ENCODE assay signal across 8 cellular contexts in the genomic region with DNA sequence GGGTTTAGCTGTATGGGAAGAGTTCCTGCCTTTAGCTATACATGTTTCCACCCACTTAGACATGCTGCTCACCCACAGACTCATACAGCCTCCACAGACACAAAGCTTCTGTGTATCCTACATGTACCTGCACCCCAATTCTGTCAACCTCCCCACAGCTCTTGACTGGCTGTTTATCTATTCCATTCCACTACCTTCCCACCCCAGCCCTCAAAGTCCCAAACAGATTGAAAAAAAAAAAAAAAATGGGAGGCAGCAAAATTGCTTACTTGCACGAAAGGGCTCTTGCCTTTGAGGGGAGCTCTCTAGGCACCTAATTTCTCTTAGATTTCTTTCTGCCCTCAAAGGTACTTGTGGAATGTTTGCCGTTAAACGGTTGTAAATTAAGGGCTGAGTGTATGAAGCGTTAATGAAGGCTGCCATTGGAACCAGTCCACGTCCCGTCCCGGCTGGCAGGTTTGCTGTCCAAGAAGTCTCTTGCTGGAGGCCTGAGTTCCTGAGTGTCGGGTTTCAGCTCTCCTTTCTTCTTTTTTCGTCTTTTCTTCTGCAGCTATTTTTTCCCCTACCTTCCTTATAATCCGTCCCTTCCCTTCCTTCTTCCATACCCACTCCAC. TPM values are rescaled to one million over a fixed set of nuclear protein-coding genes. Genes with fewer than 3 reads are reported as not detected.
DNase-seq lines count a peak whose midpoint lies in the region; ATAC-seq and TF ChIP-seq lines count a peak whose summit lies in the region.

No MANE protein-coding gene starts in this region.

- TF ChIP-seq CTCF in neural progenitor cell (IDR thresholded peaks at IDR 0.05) (no peak), BE2C (IDR thresholded peaks at IDR 0.05; ENCODE audit: low read depth, low read length) (no peak)

- no peaks in the 10 kb centered on the region for H3K9me3 ChIP-seq in neural progenitor cell (ENCODE audit: low read depth)
- no peaks in the 10 kb centered on the region for H3K9me3 ChIP-seq in BE2C

- H3K9me3 Mint-ChIP-seq in neural progenitor cell: no peaks in the 10 kb centered on the region

- H3K79me2 ChIP-seq in neural progenitor cell (ENCODE audit: low read depth): peaks cover 93% of the 10 kb centered on the region

- H3K4me1 Mint-ChIP-seq in neural progenitor cell: peaks cover 72% of the 10 kb centered on the region

- DNase-seq in Caki2 (ENCODE audit: low read depth): peak; percentile 77
- peak; percentile 85 for DNase-seq in NCI-H446 treated with DMSO at 0.1 percent for 48 hours (lab: John Stamatoyannopoulos, UW)
- peak; percentile 81 for DNase-seq in neural progenitor cell (ENCODE audit: low spot score)
- no peak for DNase-seq in ureter (ENCODE audit: low spot score)
- no peak for DNase-seq in BE2C
- DNase-seq in stimulated activated CD8-positive, alpha-beta memory T cell treated with anti-CD3 and anti-CD28 coated beads, Interleukin-4, amount 100 ng/mL, for 48 hours: no peak

- ATAC-seq in esophagus mucosa (peak; percentile 36), HG02973 (IDR thresholded peaks at IDR 0.05; ENCODE audit: unreplicated experiment) (no peak)

- peak overlapping the region; percentile 72 for H3K27ac ChIP-seq in neural progenitor cell

- H3K36me3 ChIP-seq in neural progenitor cell (no peaks in the 10 kb centered on the region), BE2C (no peaks in the 10 kb centered on the region)

- H3K36me3 Mint-ChIP-seq in neural progenitor cell: peaks cover 19% of the 10 kb centered on the region

- peak overlapping the region; percentile 90 for H3K27ac Mint-ChIP-seq in neural progenitor cell

- peak overlapping the region; percentile 31 for H3K4me3 ChIP-seq in neural progenitor cell
- no peak overlapping the region for H3K4me3 ChIP-seq in BE2C (ENCODE audit: low read depth, low read length)

- H3K4me2 ChIP-seq in neural progenitor cell: peak overlapping the region; percentile 78

- H3K9ac ChIP-seq in neural progenitor cell: no peak overlapping the region

- peaks cover 59% of the 10 kb centered on the region for H3F3A ChIP-seq in neural progenitor cell (ENCODE audit: low read depth)

- peak overlapping the region; percentile 70 for H3K4me3 Mint-ChIP-seq in neural progenitor cell

- no peaks in the 10 kb centered on the region for H3K27me3 ChIP-seq in neural progenitor cell
- no peaks in the 10 kb centered on the region for H3K27me3 ChIP-seq in BE2C

- in situ Hi-C loops in Caki2 (cut with HindIII; ENCODE audit: low pct_unique_long_range_greater_than_20kb, low sequenced_read_pairs): no loop called here

- peaks cover 78% of the 10 kb centered on the region for H3K4me1 ChIP-seq in neural progenitor cell
- H3K4me1 ChIP-seq in BE2C: no peaks in the 10 kb centered on the region

- H2AFZ ChIP-seq in neural progenitor cell (replicated peaks): no peak overlapping the region

- peaks cover 71% of the 10 kb centered on the region for H4K20me1 ChIP-seq in neural progenitor cell (ENCODE audit: low read depth)

- no peaks in the 10 kb centered on the region for H3K27me3 Mint-ChIP-seq in neural progenitor cell (ENCODE audit: insufficient read depth, low read depth)

RNA-seq across cellular contexts. Expression of gene PBX1, which starts 43.6 kb away (rescaled TPM):
- total RNA-seq in Caki2 (2014; rRNA removed; shearing (Covaris generic); ENCODE audit: low replicate concordance): 3.1 and 9.6 TPM in 2 replicates
- total RNA-seq in esophagus mucosa (31.5 TPM), neural progenitor cell (ENCODE audit: low replicate concordance) (75.0 and 91.1 TPM in 2 replicates), ureter (169 TPM)
- 25.9 TPM for polyA plus RNA-seq in BE2C (2012; ENCODE audit: insufficient read depth, insufficient read length, low read depth)

Comparison
In these comparisons a context has a peak if more than half of its experiments do, and no peak if none do; other contexts are left out.
1. DNase-seq: peak in Caki2 (single experiment), NCI-H446 treated with DMSO at 0.1 percent for 48 hours (single experiment) and neural progenitor cell (single experiment); none in ureter (single experiment), BE2C (single experiment) and stimulated activated CD8-positive, alpha-beta memory T cell treated with anti-CD3 and anti-CD28 coated beads, Interleukin-4, amount 100 ng/mL, for 48 hours (single experiment).